27 cellular contexts compared by ENCODE assay signal in the genomic region with DNA sequence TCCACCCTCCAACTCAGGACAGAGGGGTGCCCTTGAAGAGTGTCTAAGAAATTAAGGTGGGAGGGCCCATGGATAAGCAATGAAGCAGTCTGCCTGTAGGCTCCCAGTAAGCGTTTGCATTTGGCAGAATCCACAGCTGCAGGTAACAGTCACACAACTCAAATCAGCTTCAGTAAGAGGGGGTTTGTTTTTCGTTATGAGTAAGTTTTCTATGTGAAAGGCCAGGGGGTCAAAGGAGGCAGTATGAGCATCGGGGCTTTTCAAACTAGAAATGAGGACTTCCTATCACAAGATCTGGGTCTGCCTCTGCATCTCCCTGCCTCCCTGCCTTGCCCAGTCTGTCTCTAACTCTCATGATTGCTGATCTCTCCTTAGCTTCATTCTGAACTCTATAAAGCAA.
"Had no signal": no experiment of that assay in that cellular context is flagged by ENCODE, and none has a peak within 500 bp of the region (broad histone marks: within the 10 kb centered on the region; RNA-seq: fewer than 3 reads in every experiment).

No MANE protein-coding gene starts in this region.

- H3K36me3 Mint-ChIP-seq: activated naive CD4-positive, alpha-beta T cell treated with anti-CD3 and anti-CD28 coated beads, Interleukin-2, amount 50 U/mL, for 24 hours; activated naive CD8-positive, alpha-beta T cell treated with anti-CD3 and anti-CD28 coated beads for 36 hours had no signal

- H3K27ac Mint-ChIP-seq: activated CD8-positive, alpha-beta T cell treated with anti-CD3 and anti-CD28 coated beads for 36 hours; activated naive CD4-positive, alpha-beta T cell treated with anti-CD3 and anti-CD28 coated beads for 36 hours; activated naive CD4-positive, alpha-beta T cell treated with anti-CD3 and anti-CD28 coated beads, Interleukin-2, amount 50 U/mL, for 24 hours; activated naive CD8-positive, alpha-beta T cell treated with anti-CD3 and anti-CD28 coated beads for 36 hours; activated naive CD8-positive, alpha-beta T cell treated with anti-CD3 and anti-CD28 coated beads, Interleukin-2, amount 50 U/mL, for 24 hours; activated T-helper 17 cell treated with anti-CD3 and anti-CD28 coated beads, Interleukin-2, amount 50 U/mL, for 72 hours; effector memory CD8-positive, alpha-beta T cell had no signal

- H3K4me1 Mint-ChIP-seq: activated naive CD4-positive, alpha-beta T cell treated with anti-CD3 and anti-CD28 coated beads, Interleukin-2, amount 50 U/mL, for 24 hours; activated naive CD8-positive, alpha-beta T cell treated with anti-CD3 and anti-CD28 coated beads for 36 hours; activated naive CD8-positive, alpha-beta T cell treated with anti-CD3 and anti-CD28 coated beads, Interleukin-2, amount 50 U/mL, for 24 hours; activated T-helper 17 cell treated with anti-CD3 and anti-CD28 coated beads, Interleukin-2, amount 50 U/mL, for 72 hours had no signal

- H3K4me3 Mint-ChIP-seq: activated CD8-positive, alpha-beta T cell treated with anti-CD3 and anti-CD28 coated beads for 36 hours; activated naive CD4-positive, alpha-beta T cell treated with anti-CD3 and anti-CD28 coated beads for 36 hours; activated naive CD4-positive, alpha-beta T cell treated with anti-CD3 and anti-CD28 coated beads, Interleukin-2, amount 50 U/mL, for 24 hours; activated naive CD8-positive, alpha-beta T cell treated with anti-CD3 and anti-CD28 coated beads for 36 hours; activated naive CD8-positive, alpha-beta T cell treated with anti-CD3 and anti-CD28 coated beads, Interleukin-2, amount 50 U/mL, for 24 hours; activated T-cell treated with anti-CD3 and anti-CD28 coated beads, Interleukin-2, amount 50 U/mL, for 4 hours; activated T-helper 17 cell treated with anti-CD3 and anti-CD28 coated beads, Interleukin-2, amount 50 U/mL, for 72 hours; effector memory CD8-positive, alpha-beta T cell had no signal

- FAIRE-seq: colon, frontal cortex had no signal

- H3K9me3 Mint-ChIP-seq: activated CD8-positive, alpha-beta T cell treated with anti-CD3 and anti-CD28 coated beads for 36 hours; activated naive CD4-positive, alpha-beta T cell treated with anti-CD3 and anti-CD28 coated beads for 36 hours; activated naive CD4-positive, alpha-beta T cell treated with anti-CD3 and anti-CD28 coated beads, Interleukin-2, amount 50 U/mL, for 24 hours; activated naive CD8-positive, alpha-beta T cell treated with anti-CD3 and anti-CD28 coated beads for 36 hours; activated naive CD8-positive, alpha-beta T cell treated with anti-CD3 and anti-CD28 coated beads, Interleukin-2, amount 50 U/mL, for 24 hours; activated T-cell treated with anti-CD3 and anti-CD28 coated beads, Interleukin-2, amount 50 U/mL, for 4 hours; activated T-helper 17 cell treated with anti-CD3 and anti-CD28 coated beads, Interleukin-2, amount 50 U/mL, for 72 hours; effector memory CD8-positive, alpha-beta T cell had no signal

- ATAC-seq: activated CD8-positive, alpha-beta T cell treated with anti-CD3 and anti-CD28 coated beads for 36 hours; activated naive CD8-positive, alpha-beta T cell treated with anti-CD3 and anti-CD28 coated beads, Interleukin-2, amount 50 U/mL, for 24 hours; activated T-cell treated with anti-CD3 and anti-CD28 coated beads, Interleukin-2, amount 50 U/mL, for 4 hours; activated T-helper 17 cell treated with anti-CD3 and anti-CD28 coated beads, Interleukin-2, amount 50 U/mL, for 72 hours; body of pancreas; effector memory CD8-positive, alpha-beta T cell had no signal

- DNase-seq: activated CD4-positive, alpha-beta T cell treated with anti-CD3 and anti-CD28 coated beads for 1 hour; activated CD4-positive, alpha-beta T cell treated with anti-CD3 and anti-CD28 coated beads for 4 hours; activated CD4-positive, alpha-beta T cell treated with anti-CD3 and anti-CD28 coated beads, Interleukin-2, amount 50 U/mL, for 1 hour; activated CD4-positive, alpha-beta T cell treated with anti-CD3 and anti-CD28 coated beads, Interleukin-2, amount 50 U/mL, for 48 hours; activated CD8-positive, alpha-beta memory T cell treated with anti-CD3 and anti-CD28 coated beads for 24 hours; activated CD8-positive, alpha-beta T cell treated with anti-CD3 and anti-CD28 coated beads for 36 hours; activated effector memory CD4-positive, alpha-beta T cell treated with Interleukin-2 at 50 U/mL for 16 hours; activated naive CD4-positive, alpha-beta T cell treated with anti-CD3 and anti-CD28 coated beads for 36 hours; activated naive CD8-positive, alpha-beta T cell treated with anti-CD3 and anti-CD28 coated beads for 36 hours; activated naive CD8-positive, alpha-beta T cell treated with anti-CD3 and anti-CD28 coated beads, Interleukin-2, amount 50 U/mL, for 24 hours; activated T-cell treated with anti-CD3 and anti-CD28 coated beads, Interleukin-2, amount 50 U/mL, for 4 hours; adrenal gland; amygdala; aorta; body of pancreas; caudate nucleus; cortex of kidney; dermis blood vessel endothelial cell; effector CD4-positive, alpha-beta T cell; effector memory CD8-positive, alpha-beta T cell; foreskin fibroblast; hippocampal formation; T-helper 2 cell had no signal
